ENCODE assay signal across 9 cellular contexts in genomic region chr7:36287371-36288241, GRCh38.
A peak's percentile ranks its signal among the peaks of the same experiment; 100 is the strongest.
DNase-seq lines count a peak whose midpoint lies in the region; ATAC-seq, FAIRE-seq and TF ChIP-seq lines count a peak whose summit lies in the region.
"Had no signal": no experiment of that assay in that cellular context is flagged by ENCODE, and none has a peak within 500 bp of the region (broad histone marks: within the 10 kb centered on the region; RNA-seq: fewer than 3 reads in every experiment).

No MANE protein-coding gene starts in this region.

- H3K9me2 ChIP-seq in PC-3 (replicated peaks; ENCODE audit: low read length) = no peaks in the 10 kb centered on the region

- in situ Hi-C loops in brain microvascular endothelial cell (cut with HindIII; ENCODE audit: low pct_ligation_motif_present, low sequenced_read_pairs) = no loop called here

- H2AFZ ChIP-seq in PC-3 (ENCODE audit: low read length) = no peak overlapping the region

- ATAC-seq in PC-3 (peak; percentile 53), HG03095 (IDR thresholded peaks at IDR 0.05; ENCODE audit: unreplicated experiment) (no peak)
- peak; percentile 28 for ATAC-seq in effector memory CD8-positive, alpha-beta T cell (replicated peaks)

- H3K27me3 ChIP-seq in PC-3 (ENCODE audit: low read length) (no peaks in the 10 kb centered on the region), ascending aorta (no peaks in the 10 kb centered on the region), brain microvascular endothelial cell (replicated peaks) (no peaks in the 10 kb centered on the region)

- FAIRE-seq in GM12891 (lab: Jason Lieb, UNC) = no peak

- H3K9me3 ChIP-seq in PC-3 (ENCODE audit: low read length) (no peaks in the 10 kb centered on the region), ascending aorta (no peaks in the 10 kb centered on the region)

- peak overlapping the region; percentile 52 for H3K4me2 ChIP-seq in PC-3 (ENCODE audit: low read length)
- H3K4me2 ChIP-seq: KMS-11 had no signal

- no peak for TF ChIP-seq POLR2A in GM12891 (IDR thresholded peaks at IDR 0.05; ENCODE audit: low read depth, low read length)

- POLR2A ChIA-PET in PC-3 (lab: Charles Lee; ENCODE audit: unreplicated experiment) = interaction anchor here (0.6 to 0.7 kb wide), 3 partner anchors 130 to 239 kb away, joined by 3 to 5 read pairs (median 3); no protein-coding TSS in a partner anchor

- H3K27ac ChIP-seq in PC-3 (ENCODE audit: low read length) (peak overlapping the region; percentile 78), ascending aorta (no peak overlapping the region), brain microvascular endothelial cell (no peak overlapping the region)
- H3K27ac ChIP-seq: KMS-11 had no signal

- peak overlapping the region; percentile 29 for H3K9ac ChIP-seq in PC-3 (ENCODE audit: low read length)
- H3K9ac ChIP-seq: KMS-11 had no signal

- no peaks in the 10 kb centered on the region for H4K20me1 ChIP-seq in PC-3 (ENCODE audit: low read length)

- DNase-seq in GM12891 (ENCODE audit: insufficient read length, low spot score) (no peak), HFFc6 (peak; percentile 23), PC-3 (peak; percentile 67), ascending aorta (ENCODE audit: low spot score in 2 of 2) (no peak), brain microvascular endothelial cell (no peak)
- peak; percentile 23 to 34 (median 31) for DNase-seq in effector memory CD8-positive, alpha-beta T cell
- DNase-seq in stimulated activated CD8-positive, alpha-beta memory T cell treated with anti-CD3 and anti-CD28 coated beads, Interleukin-4, amount 100 ng/mL, for 48 hours = peak; percentile 59

- TF ChIP-seq CTCF in HFFc6 (IDR thresholded peaks at IDR 0.05) (no peak), PC-3 (conservative IDR thresholded peaks at IDR 0.05; ENCODE audit: low read depth, low read length) (no peak), ascending aorta (IDR thresholded peaks at IDR 0.05) (no peak), brain microvascular endothelial cell (IDR thresholded peaks at IDR 0.05; ENCODE audit: low read depth, low read length, missing control alignments) (no peak)

- H3K27ac Mint-ChIP-seq in HFFc6 = no peak overlapping the region
- peak overlapping the region; percentile 100 for H3K27ac Mint-ChIP-seq in effector memory CD8-positive, alpha-beta T cell

- intact Hi-C loops in PC-3 (cut with micrococcal nuclease) = no loop called here
- intact Hi-C loops in ascending aorta (cut with DNase I) = no loop called here

- H3K79me2 ChIP-seq in PC-3 (ENCODE audit: low read length) = peaks cover 4% of the 10 kb centered on the region; the same call in 1 of the 2 replicates

- no TSS peak for BruUV-seq in PC-3 (replicated peaks; lab: Mats Ljungman, UMichigan)

- H3K4me1 ChIP-seq in PC-3 (ENCODE audit: insufficient read depth, low read length) = peaks cover 61% of the 10 kb centered on the region
- peaks cover 0 to 10% of the 10 kb centered on the region in 2 donors for H3K4me1 ChIP-seq in ascending aorta

- H3K36me3 ChIP-seq in PC-3 (ENCODE audit: low read depth, low read length) = peaks cover 11% of the 10 kb centered on the region
- H3K36me3 ChIP-seq in ascending aorta = peaks cover 0 to 13% of the 10 kb centered on the region in 2 donors
- no peaks in the 10 kb centered on the region for H3K36me3 ChIP-seq in brain microvascular endothelial cell (replicated peaks)

- H3K27me3 Mint-ChIP-seq in HFFc6 (ENCODE audit: insufficient read depth) = peaks cover 1% of the 10 kb centered on the region; the same call in 1 of the 2 replicates
- peaks cover 0 to 7% of the 10 kb centered on the region in 2 donors for H3K27me3 Mint-ChIP-seq in effector memory CD8-positive, alpha-beta T cell

- H3F3A ChIP-seq in PC-3 (ENCODE audit: low read length, unreplicated experiment) = no peaks in the 10 kb centered on the region

- H3K4me1 Mint-ChIP-seq in HFFc6 (ENCODE audit: low read depth) = peaks cover 31% of the 10 kb centered on the region
- H3K4me1 Mint-ChIP-seq in effector memory CD8-positive, alpha-beta T cell (ENCODE audit: low read depth in 2 of 2) = peaks cover 61 to 64% of the 10 kb centered on the region in 2 donors

- no peaks in the 10 kb centered on the region for H3K36me3 Mint-ChIP-seq in HFFc6 (ENCODE audit: low read depth)
- H3K36me3 Mint-ChIP-seq in effector memory CD8-positive, alpha-beta T cell (ENCODE audit: insufficient read depth) = peaks cover 19% of the 10 kb centered on the region

- CTCF ChIA-PET in PC-3 (lab: Charles Lee) = no interaction called here

- H3K9me3 Mint-ChIP-seq in HFFc6 = no peaks in the 10 kb centered on the region
- no peaks in the 10 kb centered on the region for H3K9me3 Mint-ChIP-seq in effector memory CD8-positive, alpha-beta T cell

- H3K4me3 ChIP-seq in PC-3 (ENCODE audit: low read length) = no peak overlapping the region
- H3K4me3 ChIP-seq in ascending aorta = no peak overlapping the region
- H3K4me3 ChIP-seq in brain microvascular endothelial cell (ENCODE audit: low read depth, low read length) = no peak overlapping the region

- H3K4me3 Mint-ChIP-seq in HFFc6 = no peak overlapping the region
- peak overlapping the region; percentile 84 to 94 for H3K4me3 Mint-ChIP-seq in effector memory CD8-positive, alpha-beta T cell

TF ChIP-seq in GM12891, 5 proteins besides CTCF, POLR2A, EP300 and RAD21:
- TF ChIP-seq POU2F2 (IDR thresholded peaks at IDR 0.05; ENCODE audit: low read depth, low read length) (peak; percentile 58; the same call in 1 of the 2 replicates), PAX5 (IDR thresholded peaks at IDR 0.05; ENCODE audit: insufficient read depth, low read length, severe bottlenecking) (no peak), SPI1 (IDR thresholded peaks at IDR 0.05; ENCODE audit: low read depth, low read length) (peak; percentile 68), POLR2AphosphoS5 (IDR thresholded peaks at IDR 0.05; ENCODE audit: low read depth, low read length) (no peak), TAF1 (IDR thresholded peaks at IDR 0.05; ENCODE audit: low read depth, low read length) (no peak)

Comparison
In these comparisons a context has a peak if more than half of its experiments do, and no peak if none do; other contexts are left out.
1. DNase-seq: peak in HFFc6 (single experiment), PC-3 (single experiment), effector memory CD8-positive, alpha-beta T cell (3 of 3) and stimulated activated CD8-positive, alpha-beta memory T cell treated with anti-CD3 and anti-CD28 coated beads, Interleukin-4, amount 100 ng/mL, for 48 hours (single experiment); none in GM12891 (single experiment), ascending aorta (0 of 2) and brain microvascular endothelial cell (single experiment).